In genomic region chr5:139561655-139562451, GRCh38 we compare ENCODE assay signal across 8 cellular contexts. TPM values are rescaled to one million over a fixed set of nuclear protein-coding genes. Genes with fewer than 3 reads are reported as not detected.
DNase-seq lines count a peak whose midpoint lies in the region; ATAC-seq and TF ChIP-seq lines count a peak whose summit lies in the region.

No MANE protein-coding gene starts in this region.

- CTCF ChIA-PET in activated CD8-positive, alpha-beta T cell treated with anti-CD3 and anti-CD28 coated beads for 36 hours (lab: Charles Lee): interaction anchor here (0.6 to 7.5 kb wide), 10 partner anchors 9 to 203 kb away, joined by 3 to 56 read pairs (median 4); no protein-coding TSS in a partner anchor

- POLR2A ChIA-PET in activated CD8-positive, alpha-beta T cell treated with anti-CD3 and anti-CD28 coated beads for 36 hours (lab: Charles Lee): interaction anchor here (0.6 to 7.0 kb wide), 25 partner anchors 8 to 1015 kb away, joined by 3 to 78 read pairs (median 5); partner anchors contain the start of genes MATR3, MZB1, PAIP2 and SPATA24

- peaks cover 25% of the 10 kb centered on the region for H3K4me1 Mint-ChIP-seq in activated CD8-positive, alpha-beta T cell treated with anti-CD3 and anti-CD28 coated beads for 36 hours (ENCODE audit: low read depth)

- peak overlapping the region; percentile 90 to 93 for H3K9ac ChIP-seq in mucosa of rectum (ENCODE audit: low read depth in 1 of 2, low read length in 2 of 2)

- DNase-seq in GM10266 (ENCODE audit: extremely low spot score): peak; percentile 56
- peak; percentile 15 to 55 for DNase-seq in HAP-1 (ENCODE audit: low spot score in 2 of 2)
- DNase-seq in MG63: peak; percentile 53
- peak; percentile 63 for DNase-seq in activated CD8-positive, alpha-beta T cell treated with anti-CD3 and anti-CD28 coated beads for 36 hours
- no peak for DNase-seq in epithelial cell of prostate (ENCODE audit: low read depth, low spot score)
- peak; percentile 68 for DNase-seq in stimulated activated naive CD4-positive, alpha-beta T cell treated with Interleukin-2 at 50 U/mL for 16 hours (lab: John Stamatoyannopoulos, UW)
- DNase-seq in NCI-H2196 (lab: John Stamatoyannopoulos, UW; ENCODE audit: unreplicated experiment): no peak

- peaks cover 13% of the 10 kb centered on the region for H3K4me1 ChIP-seq in HAP-1
- peaks cover 21% of the 10 kb centered on the region in 2 donors for H3K4me1 ChIP-seq in mucosa of rectum (ENCODE audit: control insufficient read depth in 2 of 2, insufficient read depth in 2 of 2, low read length in 2 of 2)

- no peaks in the 10 kb centered on the region for H3K9me3 Mint-ChIP-seq in activated CD8-positive, alpha-beta T cell treated with anti-CD3 and anti-CD28 coated beads for 36 hours

- H3K27me3 ChIP-seq in HAP-1 (ENCODE audit: low read depth): no peaks in the 10 kb centered on the region
- no peaks in the 10 kb centered on the region for H3K27me3 ChIP-seq in MG63
- no peaks in the 10 kb centered on the region for H3K27me3 ChIP-seq in mucosa of rectum (ENCODE audit: control insufficient read depth in 2 of 2, insufficient read depth in 2 of 2, low read length in 2 of 2)

- H3K27ac ChIP-seq in epithelial cell of prostate (peak overlapping the region; percentile 88), mucosa of rectum (ENCODE audit: low read depth in 2 of 2, low read length in 2 of 2) (peak overlapping the region; percentile 96 to 98)

- peaks cover 34% of the 10 kb centered on the region for H3K36me3 Mint-ChIP-seq in activated CD8-positive, alpha-beta T cell treated with anti-CD3 and anti-CD28 coated beads for 36 hours (ENCODE audit: low read depth)

- H3K27me3 Mint-ChIP-seq in activated CD8-positive, alpha-beta T cell treated with anti-CD3 and anti-CD28 coated beads for 36 hours: no peaks in the 10 kb centered on the region

- peaks cover 10% of the 10 kb centered on the region for H3K36me3 ChIP-seq in HAP-1 (replicated peaks)
- H3K36me3 ChIP-seq in MG63: peaks cover 50% of the 10 kb centered on the region
- no peaks in the 10 kb centered on the region for H3K36me3 ChIP-seq in mucosa of rectum (ENCODE audit: control insufficient read depth in 2 of 2, insufficient read depth in 2 of 2, low read length in 2 of 2)

- H3K4me3 Mint-ChIP-seq in activated CD8-positive, alpha-beta T cell treated with anti-CD3 and anti-CD28 coated beads for 36 hours: peak overlapping the region; percentile 87

- peak; percentile 21 for ATAC-seq in activated CD8-positive, alpha-beta T cell treated with anti-CD3 and anti-CD28 coated beads for 36 hours

- in situ Hi-C loops in HAP-1 (cut with MboI; ENCODE audit: low sequenced_read_pairs): no loop called here

- peak overlapping the region; percentile 92 for H3K27ac Mint-ChIP-seq in activated CD8-positive, alpha-beta T cell treated with anti-CD3 and anti-CD28 coated beads for 36 hours

- intact Hi-C loops in activated CD8-positive, alpha-beta T cell treated with anti-CD3 and anti-CD28 coated beads for 36 hours (cut with micrococcal nuclease): loop anchor here (5.0 kb wide), 1 partner anchor 105 kb away; no protein-coding TSS in a partner anchor

- TF ChIP-seq CTCF in GM10266 (IDR thresholded peaks at IDR 0.05; ENCODE audit: control insufficient read depth, insufficient read depth, low read depth, missing control alignments): no peak
- no peak for TF ChIP-seq CTCF in activated CD8-positive, alpha-beta T cell treated with anti-CD3 and anti-CD28 coated beads for 36 hours (IDR thresholded peaks at IDR 0.05)

- peak overlapping the region; percentile 88 for H3K4me3 ChIP-seq in HAP-1
- H3K4me3 ChIP-seq in MG63: peak overlapping the region; percentile 87
- peak overlapping the region; percentile 91 to 99 for H3K4me3 ChIP-seq in mucosa of rectum (ENCODE audit: low read length in 2 of 2)

- no peaks in the 10 kb centered on the region for H3K9me3 ChIP-seq in HAP-1
- H3K9me3 ChIP-seq in MG63: no peaks in the 10 kb centered on the region
- H3K9me3 ChIP-seq in mucosa of rectum (ENCODE audit: control insufficient read depth in 2 of 2, low read length in 2 of 2): no peaks in the 10 kb centered on the region

RNA-seq across cellular contexts. Expression of gene UBE2D2, which starts 0.7 kb away (rescaled TPM):
- total RNA-seq in MG63 (2014; rRNA removed; shearing (Covaris generic); ENCODE audit: low replicate concordance): 104 and 187 TPM in 2 replicates
- 100 to 1,000 TPM; 239 to 253 TPM for total RNA-seq in activated CD8-positive, alpha-beta T cell treated with anti-CD3 and anti-CD28 coated beads for 36 hours

Comparison
In these comparisons a context has a peak if more than half of its experiments do, and no peak if none do; other contexts are left out.
1. DNase-seq: peak in GM10266 (single experiment), HAP-1 (2 of 2), MG63 (single experiment), activated CD8-positive, alpha-beta T cell treated with anti-CD3 and anti-CD28 coated beads for 36 hours (single experiment) and stimulated activated naive CD4-positive, alpha-beta T cell treated with Interleukin-2 at 50 U/mL for 16 hours (single experiment); none in epithelial cell of prostate (single experiment) and NCI-H2196 (single experiment).
2. Peak in every context shown above with its lines, with median percentiles within 50 percentile points of each other: H3K4me3 ChIP-seq.